Comparison of ENCODE assay signal across 10 cellular contexts in the genomic region with DNA sequence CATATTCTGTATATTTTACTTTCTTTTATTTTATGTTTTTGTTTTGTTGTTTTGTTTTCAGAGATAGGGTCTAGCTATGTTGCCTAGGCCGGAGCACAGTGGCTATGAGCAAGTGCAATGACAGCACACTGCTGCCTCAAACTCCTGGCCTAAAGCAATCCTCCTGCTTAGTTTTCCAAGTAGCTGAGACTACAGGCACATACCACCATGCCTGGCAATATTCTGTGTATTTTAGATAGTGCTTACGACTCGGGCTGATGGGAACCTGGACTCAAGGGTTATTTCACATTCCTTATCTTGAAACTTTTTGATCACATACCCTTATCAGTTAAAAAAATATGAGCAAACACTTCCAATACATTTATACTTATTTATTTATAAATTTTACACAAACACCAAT.
"Had no signal": no experiment of that assay in that cellular context is flagged by ENCODE, and none has a peak within 500 bp of the region (broad histone marks: within the 10 kb centered on the region; RNA-seq: fewer than 3 reads in every experiment).

No MANE protein-coding gene starts in this region.

- H3K9ac ChIP-seq: GM23248 had no signal

- FAIRE-seq: H54 had no signal

- H3K36me3 ChIP-seq: HAP-1 had no signal

- H3K9me3 ChIP-seq: HAP-1 had no signal

- ATAC-seq: GM23338, HCT116 had no signal

- H3K27ac ChIP-seq: GM23248 had no signal

- H3K4me2 ChIP-seq: GM23338 had no signal

- H2AFZ ChIP-seq: GM23248, GM23338 had no signal

- H3K4me3 ChIP-seq: GM23248, GM23338, HAP-1 had no signal

- H3K4me1 ChIP-seq: HAP-1 had no signal

- DNase-seq: GM23248, GOT3, H7, H9, HCEC 1CT, HFFc6 had no signal
